ENCODE assay signal across 24 cellular contexts in the genomic region with DNA sequence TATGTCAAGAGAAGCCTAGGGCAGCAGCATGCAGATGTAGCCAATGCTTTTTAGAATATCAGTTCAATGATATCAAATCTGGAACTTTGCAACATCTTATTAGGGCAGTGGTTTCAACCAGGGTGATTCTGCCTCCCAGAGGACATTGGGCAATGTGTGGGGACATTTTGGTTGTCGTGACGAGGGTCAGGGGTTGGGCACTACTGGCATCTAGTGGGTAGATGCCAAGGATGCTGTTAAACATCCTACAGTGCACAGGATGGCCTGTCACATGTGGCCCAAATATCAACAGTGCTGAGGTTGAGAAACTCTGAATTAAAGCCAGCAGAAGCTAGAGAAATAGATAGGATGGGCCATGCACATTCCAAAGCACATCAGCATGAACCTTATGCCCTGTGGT.
DNase-seq lines count a peak whose midpoint lies in the region; ATAC-seq, FAIRE-seq and TF ChIP-seq lines count a peak whose summit lies in the region.
"Had no signal": no experiment of that assay in that cellular context is flagged by ENCODE, and none has a peak within 500 bp of the region (broad histone marks: within the 10 kb centered on the region; RNA-seq: fewer than 3 reads in every experiment).

No MANE protein-coding gene starts in this region.

- intact Hi-C loops in esophagus squamous epithelium (cut with DNase I) (no loop called here), kidney (cut with DNase I) (no loop called here)

- ATAC-seq in stimulated activated naive B cell treated with anti-CD40 and anti-IgM and Interleukin-4, amounts not matched to agents 10 μg/mL and 1 μg/mL and 100 μg/mL, for 72 hours (replicated peaks): peak in 1 of 2 donors; percentile 25
- no peak for ATAC-seq in GM21576 (IDR thresholded peaks at IDR 0.05; ENCODE audit: unreplicated experiment)
- no peak for ATAC-seq in HG03108 (IDR thresholded peaks at IDR 0.05; ENCODE audit: unreplicated experiment)
- no peak for ATAC-seq in esophagus mucosa
- ATAC-seq: psoas muscle had no signal

- H3K27ac ChIP-seq in OCI-LY3 (ENCODE audit: low read length) (no peak overlapping the region), esophagus squamous epithelium (peak overlapping the region in 3 of 4 donors; percentile 14 to 31 (median 25)), kidney (ENCODE audit: low read depth in 2 of 2, low read length in 2 of 2) (no peak overlapping the region)
- H3K27ac ChIP-seq: psoas muscle, spleen had no signal

- no peaks in the 10 kb centered on the region for H3K9me3 Mint-ChIP-seq in stimulated activated naive B cell treated with anti-CD40 and anti-IgM and Interleukin-4, amounts not matched to agents 10 μg/mL and 1 μg/mL and 100 μg/mL, for 72 hours
- H3K9me3 Mint-ChIP-seq: activated CD4-positive, alpha-beta T cell treated with anti-CD3 and anti-CD28 coated beads, Interleukin-2, amount 10 ng/mL, durations not matched to agents 24 days and 14 days; activated naive CD8-positive, alpha-beta T cell treated with anti-CD3 and anti-CD28 coated beads for 36 hours; activated T-helper 2 cell treated with anti-CD3 and anti-CD28 coated beads, Interferon-gamma antibody, Interleukin-2, Interleukin-4, amounts not matched to agents 10 μg/mL and 5 μg/mL and 100 μg/mL, durations not matched to agents 14 hours and 24 hours and 36 hours had no signal

- H3K27me3 ChIP-seq in GM06990 (replicated peaks; ENCODE audit: control insufficient read depth, insufficient read depth, low read length) (no peaks in the 10 kb centered on the region), OCI-LY3 (ENCODE audit: low read depth, low read length) (no peaks in the 10 kb centered on the region; the same call in 1 of the 2 replicates), esophagus squamous epithelium (no peaks in the 10 kb centered on the region)

- peak overlapping the region; percentile 77 for H3K27ac Mint-ChIP-seq in stimulated activated naive B cell treated with anti-CD40 and anti-IgM and Interleukin-4, amounts not matched to agents 10 μg/mL and 1 μg/mL and 100 μg/mL, for 72 hours
- H3K27ac Mint-ChIP-seq: activated CD4-positive, alpha-beta T cell treated with anti-CD3 and anti-CD28 coated beads, Interleukin-2, amount 10 ng/mL, durations not matched to agents 24 days and 14 days; activated naive CD8-positive, alpha-beta T cell treated with anti-CD3 and anti-CD28 coated beads for 36 hours; activated T-helper 2 cell treated with anti-CD3 and anti-CD28 coated beads, Interferon-gamma antibody, Interleukin-2, Interleukin-4, amounts not matched to agents 10 μg/mL and 5 μg/mL and 100 μg/mL, durations not matched to agents 14 hours and 24 hours and 36 hours; brain; CD4-positive, CD25-positive, alpha-beta regulatory T cell had no signal

- no peaks in the 10 kb centered on the region for H3K36me3 Mint-ChIP-seq in stimulated activated naive B cell treated with anti-CD40 and anti-IgM and Interleukin-4, amounts not matched to agents 10 μg/mL and 1 μg/mL and 100 μg/mL, for 72 hours
- H3K36me3 Mint-ChIP-seq: activated naive CD8-positive, alpha-beta T cell treated with anti-CD3 and anti-CD28 coated beads for 36 hours; brain; CD4-positive, CD25-positive, alpha-beta regulatory T cell had no signal

- TF ChIP-seq POLR2A in esophagus squamous epithelium (IDR thresholded peaks at IDR 0.05): no peak

- no peak overlapping the region for H3K9ac ChIP-seq in OCI-LY3 (ENCODE audit: low read length)
- no peak overlapping the region for H3K9ac ChIP-seq in kidney (ENCODE audit: low read length in 2 of 2)

- no peaks in the 10 kb centered on the region for H4K20me1 ChIP-seq in OCI-LY3 (ENCODE audit: insufficient read depth, low read length)

- TF ChIP-seq CTCF in GM06990 (IDR thresholded peaks at IDR 0.05; ENCODE audit: insufficient read depth, low read length, poor library complexity, severe bottlenecking) (peak; percentile 19), OCI-LY3 (IDR thresholded peaks at IDR 0.05; ENCODE audit: low read depth, low read length) (peak; percentile 10), esophagus squamous epithelium (IDR thresholded peaks at IDR 0.05) (no peak), kidney (IDR thresholded peaks at IDR 0.05; ENCODE audit: borderline replicate concordance, extremely low read depth, insufficient read depth) (no peak)

- no peak overlapping the region for H3K4me3 Mint-ChIP-seq in stimulated activated naive B cell treated with anti-CD40 and anti-IgM and Interleukin-4, amounts not matched to agents 10 μg/mL and 1 μg/mL and 100 μg/mL, for 72 hours
- H3K4me3 Mint-ChIP-seq: activated CD4-positive, alpha-beta T cell treated with anti-CD3 and anti-CD28 coated beads, Interleukin-2, amount 10 ng/mL, durations not matched to agents 24 days and 14 days; activated naive CD8-positive, alpha-beta T cell treated with anti-CD3 and anti-CD28 coated beads for 36 hours; brain; CD4-positive, CD25-positive, alpha-beta regulatory T cell; neural crest cell had no signal

- H3K9me3 ChIP-seq in OCI-LY3 (ENCODE audit: insufficient read depth, low read length): no peaks in the 10 kb centered on the region
- H3K9me3 ChIP-seq in esophagus squamous epithelium: no peaks in the 10 kb centered on the region
- no peaks in the 10 kb centered on the region for H3K9me3 ChIP-seq in kidney (ENCODE audit: control insufficient read depth in 1 of 2, low read length in 2 of 2)
- H3K9me3 ChIP-seq: psoas muscle, spleen had no signal

- no peak overlapping the region for H2AFZ ChIP-seq in OCI-LY3 (ENCODE audit: low read depth, low read length)

- WGBS in esophagus squamous epithelium, 2 donors: 40% methylated on average over 1 of the region's 2 CpGs; no CpG with 5 or more reads in 1 of the 2 donors

- no peak overlapping the region for H3K4me3 ChIP-seq in GM06990 (replicated peaks; ENCODE audit: low read depth, low read length)
- H3K4me3 ChIP-seq in OCI-LY3 (ENCODE audit: low read length): no peak overlapping the region
- H3K4me3 ChIP-seq in esophagus squamous epithelium: no peak overlapping the region
- H3K4me3 ChIP-seq in kidney (ENCODE audit: low read length in 2 of 2): no peak overlapping the region
- H3K4me3 ChIP-seq: psoas muscle, spleen had no signal

- no peaks in the 10 kb centered on the region for H3K4me1 Mint-ChIP-seq in stimulated activated naive B cell treated with anti-CD40 and anti-IgM and Interleukin-4, amounts not matched to agents 10 μg/mL and 1 μg/mL and 100 μg/mL, for 72 hours
- H3K4me1 Mint-ChIP-seq: activated CD4-positive, alpha-beta T cell treated with anti-CD3 and anti-CD28 coated beads, Interleukin-2, amount 10 ng/mL, durations not matched to agents 24 days and 14 days; activated naive CD8-positive, alpha-beta T cell treated with anti-CD3 and anti-CD28 coated beads for 36 hours; CD4-positive, CD25-positive, alpha-beta regulatory T cell; neural crest cell had no signal

- no peaks in the 10 kb centered on the region for H3K36me3 ChIP-seq in GM06990 (ENCODE audit: control insufficient read depth, insufficient read depth, low read length)
- H3K36me3 ChIP-seq in OCI-LY3 (replicated peaks; ENCODE audit: low read depth, low read length): no peaks in the 10 kb centered on the region
- H3K36me3 ChIP-seq in esophagus squamous epithelium: no peaks in the 10 kb centered on the region
- H3K36me3 ChIP-seq in kidney (ENCODE audit: control insufficient read depth in 1 of 2, insufficient read depth in 2 of 2, low read length in 2 of 2): no peaks in the 10 kb centered on the region
- H3K36me3 ChIP-seq: spleen had no signal

- FAIRE-seq in kidney (lab: Jason Lieb, UNC): no peak
- FAIRE-seq: colon had no signal

- peaks cover 10 to 15% of the 10 kb centered on the region in 2 donors for H3K27me3 Mint-ChIP-seq in stimulated activated naive B cell treated with anti-CD40 and anti-IgM and Interleukin-4, amounts not matched to agents 10 μg/mL and 1 μg/mL and 100 μg/mL, for 72 hours
- H3K27me3 Mint-ChIP-seq: activated CD4-positive, alpha-beta T cell treated with anti-CD3 and anti-CD28 coated beads, Interleukin-2, amount 10 ng/mL, durations not matched to agents 24 days and 14 days; activated naive CD8-positive, alpha-beta T cell treated with anti-CD3 and anti-CD28 coated beads for 36 hours had no signal

- no peak overlapping the region for H3K4me2 ChIP-seq in OCI-LY3 (ENCODE audit: low read length)

- H3K79me2 ChIP-seq in OCI-LY3 (ENCODE audit: low read length): no peaks in the 10 kb centered on the region

- DNase-seq in GM06990 (ENCODE audit: extremely low read depth, insufficient read length): no peak
- no peak for DNase-seq in esophagus squamous epithelium (lab: John Stamatoyannopoulos, UW)
- DNase-seq in stimulated activated naive B cell treated with anti-CD40 and anti-IgM and Interleukin-4, amounts not matched to agents 10 μg/mL and 1 μg/mL and 100 μg/mL, for 72 hours: no peak
- DNase-seq in kidney: no peak
- DNase-seq: activated CD4-positive, alpha-beta T cell treated with anti-CD3 and anti-CD28 coated beads, Interleukin-2, amount 10 ng/mL, durations not matched to agents 24 days and 14 days; activated naive CD8-positive, alpha-beta T cell treated with anti-CD3 and anti-CD28 coated beads for 36 hours; CD4-positive, CD25-positive, alpha-beta regulatory T cell; DMS 273 treated with DMSO at 0.1 percent for 48 hours; midbrain; NCI-H1436; NCI-H526; psoas muscle; SIG-M5; spleen; stimulated activated CD4-positive, alpha-beta T cell treated with anti-CD3 and anti-CD28 coated beads, Interleukin-4, amount 100 ng/mL, for 4 hours; T-helper 1 cell had no signal

- H3K4me1 ChIP-seq in OCI-LY3 (ENCODE audit: low read length) (no peaks in the 10 kb centered on the region), esophagus squamous epithelium (peaks cover 0 to 14% (median 0%) of the 10 kb centered on the region in 3 donors), kidney (ENCODE audit: control insufficient read depth in 1 of 2, insufficient read depth in 1 of 2, low read depth in 1 of 2, low read length in 2 of 2) (no peaks in the 10 kb centered on the region)
- H3K4me1 ChIP-seq: psoas muscle, spleen had no signal

Comparison
In these comparisons a context has a peak if more than half of its experiments do, and no peak if none do; other contexts are left out.
1. CTCF ChIP-seq: peak in GM06990 (single experiment) and OCI-LY3 (single experiment); none in esophagus squamous epithelium (0 of 6) and kidney (single experiment).
2. H3K27ac ChIP-seq: peak in esophagus squamous epithelium (3 of 4); none in OCI-LY3 (single experiment) and kidney (0 of 2).